ENCODE assay signal across 33 cellular contexts in genomic region chr11:58060535-58060934, GRCh38. TPM values are rescaled to one million over a fixed set of nuclear protein-coding genes. Genes with fewer than 3 reads are reported as not detected.
A peak's percentile ranks its signal among the peaks of the same experiment; 100 is the strongest.
DNase-seq lines count a peak whose midpoint lies in the region; TF ChIP-seq lines count a peak whose summit lies in the region.
"Had no signal": no experiment of that assay in that cellular context is flagged by ENCODE, and none has a peak within 500 bp of the region (broad histone marks: within the 10 kb centered on the region; RNA-seq: fewer than 3 reads in every experiment).

No MANE protein-coding gene starts in this region.

- 94% methylated on average over 3 of the region's 3 CpGs for WGBS in esophagus muscularis mucosa

- DNase-seq in ACHN (peak; percentile 57), HK-2 (ENCODE audit: unreplicated experiment) (peak; percentile 13), esophagus muscularis mucosa (ENCODE audit: extremely low spot score) (peak; percentile 70), mesothelial cell of epicardium (ENCODE audit: low spot score in 2 of 2, unreplicated experiment in 2 of 2) (no peak), islet precursor cell (no peak), NCI-H1048 (lab: John Stamatoyannopoulos, UW) (no peak), GM13976 (ENCODE audit: low spot score) (no peak), vagina (ENCODE audit: extremely low spot score in 2 of 2) (no peak)
- DNase-seq: activated CD4-positive, alpha-beta memory T cell treated with anti-CD3 and anti-CD28 coated beads for 36 hours; activated CD4-positive, alpha-beta T cell treated with anti-CD3 and anti-CD28 coated beads for 1 hour; activated CD8-positive, alpha-beta memory T cell treated with anti-CD3 and anti-CD28 coated beads, Interleukin-2, amount 50 U/mL, for 4 hours; activated naive CD4-positive, alpha-beta T cell treated with anti-CD3 and anti-CD28 coated beads, Interleukin-2, amount 10 ng/mL, durations not matched to agents 7 days and 5 days; brain microvascular endothelial cell; left ventricle myocardium superior; midbrain; naive thymus-derived CD8-positive, alpha-beta T cell; NCI-H1105; NCI-H187; NCI-H446 treated with DMSO at 0.1 percent for 48 hours; NCI-H774; occipital lobe; Peyer's patch; SHP77 treated with DMSO at 0.1 percent for 48 hours; stimulated activated naive B cell treated with anti-CD40 and anti-IgM and Interleukin-4, amounts not matched to agents 10 μg/mL and 1 μg/mL and 100 μg/mL, for 72 hours; T-helper 2 cell; upper lobe of right lung had no signal

- H3K27ac ChIP-seq in esophagus muscularis mucosa (replicated peaks in 1 of 4) (no peak overlapping the region), vagina (no peak overlapping the region)
- H3K27ac ChIP-seq: Peyer's patch, skin epidermis, upper lobe of right lung had no signal

- in situ Hi-C loops in ACHN (cut with HindIII; ENCODE audit: low pct_ligation_motif_present, low pct_unique_long_range_greater_than_20kb, low sequenced_read_pairs) (no loop called here), GM13976 (cut with MboI; ENCODE audit: low sequenced_read_pairs, unreplicated experiment) (no loop called here)

- peak overlapping the region; percentile 94 for H3K27ac Mint-ChIP-seq in mesothelial cell of epicardium
- H3K27ac Mint-ChIP-seq: activated CD4-positive, alpha-beta memory T cell treated with anti-CD3 and anti-CD28 coated beads for 36 hours; activated naive CD4-positive, alpha-beta T cell treated with anti-CD3 and anti-CD28 coated beads, Interleukin-2, amount 10 ng/mL, durations not matched to agents 7 days and 5 days had no signal

- H3K9me3 ChIP-seq in esophagus muscularis mucosa, result no peaks in the 10 kb centered on the region
- H3K9me3 ChIP-seq in vagina, result no peaks in the 10 kb centered on the region
- H3K9me3 ChIP-seq: Peyer's patch, upper lobe of right lung had no signal

- peaks cover 9 to 22% (median 12%) of the 10 kb centered on the region in 4 donors for H3K4me1 ChIP-seq in esophagus muscularis mucosa
- H3K4me1 ChIP-seq in vagina, result no peaks in the 10 kb centered on the region

- H3K36me3 ChIP-seq in esophagus muscularis mucosa (no peaks in the 10 kb centered on the region), vagina (no peaks in the 10 kb centered on the region)
- H3K36me3 ChIP-seq: brain microvascular endothelial cell, Peyer's patch, upper lobe of right lung had no signal

- no peaks in the 10 kb centered on the region for H3K36me3 Mint-ChIP-seq in mesothelial cell of epicardium
- H3K36me3 Mint-ChIP-seq: activated CD4-positive, alpha-beta memory T cell treated with anti-CD3 and anti-CD28 coated beads for 36 hours; activated naive CD4-positive, alpha-beta T cell treated with anti-CD3 and anti-CD28 coated beads, Interleukin-2, amount 10 ng/mL, durations not matched to agents 7 days and 5 days; naive thymus-derived CD8-positive, alpha-beta T cell; stimulated activated naive B cell treated with anti-CD40 and anti-IgM and Interleukin-4, amounts not matched to agents 10 μg/mL and 1 μg/mL and 100 μg/mL, for 72 hours had no signal

- TF ChIP-seq POLR2A in esophagus muscularis mucosa (IDR thresholded peaks at IDR 0.05; ENCODE audit: low read depth) (no peak), vagina (IDR thresholded peaks at IDR 0.05) (no peak)

- no peaks in the 10 kb centered on the region for H3K27me3 Mint-ChIP-seq in mesothelial cell of epicardium (ENCODE audit: low read depth)
- H3K27me3 Mint-ChIP-seq: activated naive CD4-positive, alpha-beta T cell treated with anti-CD3 and anti-CD28 coated beads, Interleukin-2, amount 10 ng/mL, durations not matched to agents 7 days and 5 days had no signal

- TF ChIP-seq CTCF in esophagus muscularis mucosa (IDR thresholded peaks at IDR 0.05), result no peak
- no peak for TF ChIP-seq CTCF in mesothelial cell of epicardium (IDR thresholded peaks at IDR 0.05; ENCODE audit: unreplicated experiment)
- no peak for TF ChIP-seq CTCF in GM13976 (IDR thresholded peaks at IDR 0.05; ENCODE audit: borderline replicate concordance, control extremely low read depth, extremely low read depth, insufficient read depth, missing control alignments)
- TF ChIP-seq CTCF in vagina (IDR thresholded peaks at IDR 0.05), result no peak

- no peak for TF ChIP-seq EP300 in esophagus muscularis mucosa (IDR thresholded peaks at IDR 0.05)

- H3K4me1 Mint-ChIP-seq in mesothelial cell of epicardium, result peaks cover 37% of the 10 kb centered on the region
- H3K4me1 Mint-ChIP-seq: activated naive CD4-positive, alpha-beta T cell treated with anti-CD3 and anti-CD28 coated beads, Interleukin-2, amount 10 ng/mL, durations not matched to agents 7 days and 5 days; stimulated activated naive B cell treated with anti-CD40 and anti-IgM and Interleukin-4, amounts not matched to agents 10 μg/mL and 1 μg/mL and 100 μg/mL, for 72 hours had no signal

- H3K4me3 Mint-ChIP-seq in mesothelial cell of epicardium, result no peak overlapping the region
- H3K4me3 Mint-ChIP-seq: activated CD4-positive, alpha-beta memory T cell treated with anti-CD3 and anti-CD28 coated beads for 36 hours; activated naive CD4-positive, alpha-beta T cell treated with anti-CD3 and anti-CD28 coated beads, Interleukin-2, amount 10 ng/mL, durations not matched to agents 7 days and 5 days; naive thymus-derived CD8-positive, alpha-beta T cell; stimulated activated naive B cell treated with anti-CD40 and anti-IgM and Interleukin-4, amounts not matched to agents 10 μg/mL and 1 μg/mL and 100 μg/mL, for 72 hours had no signal

- intact Hi-C loops in esophagus muscularis mucosa (cut with DNase I) (no loop called here), vagina (cut with DNase I) (no loop called here)

- H3K27me3 ChIP-seq in esophagus muscularis mucosa, result no peaks in the 10 kb centered on the region
- no peaks in the 10 kb centered on the region for H3K27me3 ChIP-seq in vagina
- H3K27me3 ChIP-seq: brain microvascular endothelial cell, Peyer's patch, upper lobe of right lung had no signal

- peaks cover 4% of the 10 kb centered on the region for H3K9me3 Mint-ChIP-seq in mesothelial cell of epicardium
- H3K9me3 Mint-ChIP-seq: activated CD4-positive, alpha-beta memory T cell treated with anti-CD3 and anti-CD28 coated beads for 36 hours; activated naive CD4-positive, alpha-beta T cell treated with anti-CD3 and anti-CD28 coated beads, Interleukin-2, amount 10 ng/mL, durations not matched to agents 7 days and 5 days; stimulated activated naive B cell treated with anti-CD40 and anti-IgM and Interleukin-4, amounts not matched to agents 10 μg/mL and 1 μg/mL and 100 μg/mL, for 72 hours had no signal

- H3K4me3 ChIP-seq in esophagus muscularis mucosa (no peak overlapping the region), vagina (no peak overlapping the region)
- H3K4me3 ChIP-seq: K562, Peyer's patch, skin epidermis, upper lobe of right lung had no signal

RNA-seq across cellular contexts. Expression of gene OR6Q1, which starts 29.8 kb away (rescaled TPM):
- total RNA-seq in esophagus muscularis mucosa (not detected), mesothelial cell of epicardium (not detected in 3 replicates), vagina (not detected)
- total RNA-seq: A172; activated CD4-positive, alpha-beta memory T cell treated with anti-CD3 and anti-CD28 coated beads for 36 hours; endothelial cell of umbilical vein; glomerular endothelial cell; HT-29; K562; left ventricle myocardium superior; M059J; naive thymus-derived CD8-positive, alpha-beta T cell; occipital lobe; Peyer's patch; upper lobe of right lung had no signal

RNA-seq across cellular contexts. Expression of gene OR9Q1, which starts 36.9 kb away (rescaled TPM):
- not detected for total RNA-seq in esophagus muscularis mucosa
- not detected in 3 replicates for total RNA-seq in mesothelial cell of epicardium
- total RNA-seq in vagina, result not detected
- total RNA-seq: A172; activated CD4-positive, alpha-beta memory T cell treated with anti-CD3 and anti-CD28 coated beads for 36 hours; endothelial cell of umbilical vein; glomerular endothelial cell; HT-29; K562; left ventricle myocardium superior; M059J; naive thymus-derived CD8-positive, alpha-beta T cell; occipital lobe; Peyer's patch; upper lobe of right lung had no signal

Comparison
In these comparisons a context has a peak if more than half of its experiments do, and no peak if none do; other contexts are left out.
1. DNase-seq: peak in ACHN (single experiment), HK-2 (single experiment) and esophagus muscularis mucosa (single experiment); none in mesothelial cell of epicardium (0 of 2), islet precursor cell (single experiment), NCI-H1048 (single experiment), GM13976 (single experiment) and vagina (0 of 2).